ENCODE assay signal across 9 cellular contexts in the genomic region with DNA sequence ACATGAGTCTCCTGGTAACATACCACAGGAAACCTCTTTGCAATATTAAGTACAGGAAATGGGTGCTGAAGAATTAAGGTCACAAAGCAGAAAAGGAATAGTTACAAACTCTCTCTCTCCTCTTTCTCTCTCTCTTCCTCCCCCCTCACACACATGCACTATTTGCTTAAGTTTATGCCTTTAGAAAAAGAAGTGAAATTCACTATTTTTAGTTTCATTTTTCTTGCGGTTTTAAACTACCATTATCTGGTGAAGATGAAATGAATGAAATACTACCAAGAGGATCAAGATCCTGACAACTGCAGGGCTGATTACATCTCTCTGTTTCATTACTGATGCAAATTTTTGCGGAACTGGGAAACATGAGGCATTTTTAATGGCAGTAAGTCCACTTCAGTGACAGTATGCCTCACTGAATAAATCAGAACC.
DNase-seq lines count a peak whose midpoint lies in the region; ATAC-seq and TF ChIP-seq lines count a peak whose summit lies in the region.
"Had no signal": no experiment of that assay in that cellular context is flagged by ENCODE, and none has a peak within 500 bp of the region (broad histone marks: within the 10 kb centered on the region; RNA-seq: fewer than 3 reads in every experiment).

No MANE protein-coding gene starts in this region.

- H3K4me3 ChIP-seq in BLaER1, result no peak overlapping the region
- no peak overlapping the region for H3K4me3 ChIP-seq in testis

- H3K9me3 ChIP-seq in BLaER1, result peaks cover 25% of the 10 kb centered on the region
- no peaks in the 10 kb centered on the region for H3K9me3 ChIP-seq in testis
- H3K9me3 ChIP-seq in H9 (ENCODE audit: control insufficient read depth, low read depth, low read length), result peaks cover 8% of the 10 kb centered on the region

- H3K27me3 ChIP-seq in BLaER1 (peaks cover 96% of the 10 kb centered on the region), testis (no peaks in the 10 kb centered on the region), H9 (ENCODE audit: insufficient read depth, low read length) (no peaks in the 10 kb centered on the region)

- ATAC-seq in GM19324 (IDR thresholded peaks at IDR 0.05; ENCODE audit: low FRiP score, unreplicated experiment) (peak; percentile 97), HG02970 (IDR thresholded peaks at IDR 0.05; ENCODE audit: low FRiP score, unreplicated experiment) (peak; percentile 87)
- ATAC-seq: HCT116 had no signal

- no peak overlapping the region for H2BK12ac ChIP-seq in H9 (ENCODE audit: insufficient read length, low read depth, low read length)

- no peak overlapping the region for H3K4me3 Mint-ChIP-seq in H9

- H3K4me1 ChIP-seq in BLaER1, result peaks cover 25% of the 10 kb centered on the region
- H3K4me1 ChIP-seq in testis, result no peaks in the 10 kb centered on the region
- H3K4me1 ChIP-seq in H9 (ENCODE audit: insufficient read depth, low read length), result no peaks in the 10 kb centered on the region; the same call in 1 of the 2 replicates

- intact Hi-C loops in testis (cut with DNase I; ENCODE audit: low total_unique reads), result no loop called here

- no peaks in the 10 kb centered on the region for H4K20me1 ChIP-seq in BLaER1
- H4K20me1 ChIP-seq in H9 (ENCODE audit: control insufficient read depth, insufficient read depth, insufficient read length), result no peaks in the 10 kb centered on the region

- H2AFZ ChIP-seq in H9 (ENCODE audit: low read length), result no peak overlapping the region

- H3K27me3 Mint-ChIP-seq in H9 (ENCODE audit: low read depth), result no peaks in the 10 kb centered on the region; the same call in 1 of the 2 replicates

- H3K4me1 Mint-ChIP-seq in H9, result peaks cover 0 to 12% of the 10 kb centered on the region in 2 experiments; a peak in 2 of 4 replicates

- H3K36me3 Mint-ChIP-seq in H9 (ENCODE audit: insufficient read depth in 1 of 3, low read depth in 3 of 3), result peaks cover 12 to 19% (median 18%) of the 10 kb centered on the region in 3 experiments

- no peak overlapping the region for H3K4ac ChIP-seq in H9 (ENCODE audit: low read depth, low read length)

- H4K8ac ChIP-seq in H9 (replicated peaks; ENCODE audit: insufficient read length, low read depth, low read length), result no peak overlapping the region

- H3K79me1 ChIP-seq in H9 (ENCODE audit: insufficient read depth, low read depth, low read length, poor library complexity, severe bottlenecking), result no peaks in the 10 kb centered on the region

- H3K23me2 ChIP-seq in H9 (ENCODE audit: insufficient read length, low read depth, low read length, poor library complexity, severe bottlenecking), result no peaks in the 10 kb centered on the region

- H3K4me2 ChIP-seq in BLaER1, result peak overlapping the region; percentile 57
- no peak overlapping the region for H3K4me2 ChIP-seq in H9 (ENCODE audit: insufficient read depth, insufficient read length, low read length)

- peaks cover 40% of the 10 kb centered on the region for H3K36me3 ChIP-seq in BLaER1
- H3K36me3 ChIP-seq in testis (ENCODE audit: low read depth, missing control alignments), result no peaks in the 10 kb centered on the region

- no peak overlapping the region for H2AK5ac ChIP-seq in H9 (ENCODE audit: insufficient read length, low read length)

- H2BK15ac ChIP-seq in H9 (ENCODE audit: low read depth, low read length), result no peak overlapping the region

- no peak overlapping the region for H3T11ph ChIP-seq in H9 (ENCODE audit: low read length)

- H4K91ac ChIP-seq in H9 (ENCODE audit: insufficient read length, low read depth, low read length), result no peak overlapping the region

- WGBS in testis, 2 donors, result 79 to 90% methylated on average over 2 of the region's 2 CpGs
- no CpG with 5 or more reads among the region's 2 CpGs for WGBS in H9 (ENCODE audit: extremely low coverage, insufficient read length, low lambda C conversion rate)

- no peak overlapping the region for H3K56ac ChIP-seq in H9 (ENCODE audit: insufficient read length, low read depth, low read length)

- H3K9ac ChIP-seq in BLaER1 (no peak overlapping the region), H9 (ENCODE audit: extremely low read depth, insufficient read length, low read length) (no peak overlapping the region)

- H2BK20ac ChIP-seq in H9 (ENCODE audit: low read depth, low read length, poor library complexity, severe bottlenecking), result no peak overlapping the region

- no peak overlapping the region for H3K14ac ChIP-seq in H9 (ENCODE audit: insufficient read depth, low read length)

- no peaks in the 10 kb centered on the region for H3K79me2 ChIP-seq in H9 (ENCODE audit: insufficient read depth, low read length)

- H3K27ac ChIP-seq in BLaER1, result peak overlapping the region; percentile 15; the same call in 1 of the 2 replicates
- H3K27ac ChIP-seq in testis, result no peak overlapping the region
- no peak overlapping the region for H3K27ac ChIP-seq in H9 (ENCODE audit: insufficient read length, low read depth, low read length)

- peak; percentile 68 for DNase-seq in NAMALWA (ENCODE audit: low spot score)
- DNase-seq in GDM1 (lab: John Stamatoyannopoulos, UW), result no peak
- no peak for DNase-seq in NCI-H1417 (lab: John Stamatoyannopoulos, UW)
- no peak for DNase-seq in testis
- DNase-seq in H9, result no peak

- no peak overlapping the region for H2BK5ac ChIP-seq in H9 (ENCODE audit: insufficient read length, low read length)

- TF ChIP-seq CTCF in testis (IDR thresholded peaks at IDR 0.05), result no peak
- no peak for TF ChIP-seq CTCF in H9 (conservative IDR thresholded peaks at IDR 0.05)

- TF ChIP-seq POLR2A in testis (IDR thresholded peaks at IDR 0.05), result no peak

- H4K5ac ChIP-seq in H9 (ENCODE audit: insufficient read length, low read depth, low read length), result no peak overlapping the region

- H3K27ac Mint-ChIP-seq in H9, result peak overlapping the region in 1 of 3 experiments; percentile 59; a peak in 1 of 7 replicates

- H3K18ac ChIP-seq in H9 (ENCODE audit: insufficient read length, low read depth, low read length), result no peak overlapping the region

- H3K23ac ChIP-seq in H9 (ENCODE audit: insufficient read length, low read depth, low read length), result no peak overlapping the region

- H2BK120ac ChIP-seq in H9 (ENCODE audit: low read depth, low read length, poor library complexity, severe bottlenecking), result no peak overlapping the region

- H3K9me3 Mint-ChIP-seq in H9, result peaks cover 57 to 59% of the 10 kb centered on the region in 2 experiments
